In genomic region chr3:31341130-31341529, GRCh38 we compare ENCODE assay signal across 14 cellular contexts.
A peak's percentile ranks its signal among the peaks of the same experiment; 100 is the strongest.
DNase-seq lines count a peak whose midpoint lies in the region; ATAC-seq, FAIRE-seq and TF ChIP-seq lines count a peak whose summit lies in the region.
"Had no signal": no experiment of that assay in that cellular context is flagged by ENCODE, and none has a peak within 500 bp of the region (broad histone marks: within the 10 kb centered on the region; RNA-seq: fewer than 3 reads in every experiment).

No MANE protein-coding gene starts in this region.

- CTCF ChIA-PET in WTC11 (lab: Charles Lee): interaction anchor here (0.6 to 1.3 kb wide), 7 partner anchors 23 to 221 kb away, joined by 3 to 8 read pairs (median 3); partner anchors contain the start of gene STT3B

- no peak overlapping the region for H3K4me3 Mint-ChIP-seq in WTC11
- no peak overlapping the region for H3K4me3 Mint-ChIP-seq in stimulated activated effector memory CD8-positive, alpha-beta T cell treated with anti-CD3 and anti-CD28 coated beads, Interleukin-12 subunit alpha, Interleukin-12 subunit beta, amount 100 ng/mL, for 72 hours
- H3K4me3 Mint-ChIP-seq: neural crest cell had no signal

- DNase-seq in left ventricle myocardium inferior: no peak
- DNase-seq in Right ventricle myocardium superior: no peak
- DNase-seq in WTC11 (ENCODE audit: low spot score): peak; percentile 44
- DNase-seq in keratinocyte (ENCODE audit: low read depth, low spot score): no peak
- no peak for DNase-seq in GOT3 (lab: John Stamatoyannopoulos, UW)
- no peak for DNase-seq in activated CD8-positive, alpha-beta memory T cell treated with anti-CD3 and anti-CD28 coated beads, Interleukin-2, amount 50 U/mL, for 48 hours
- DNase-seq in stimulated activated effector memory CD8-positive, alpha-beta T cell treated with anti-CD3 and anti-CD28 coated beads, Interleukin-12 subunit alpha, Interleukin-12 subunit beta, amount 100 ng/mL, for 72 hours (ENCODE audit: low spot score in 2 of 2): no peak
- no peak for DNase-seq in effector memory CD4-positive, alpha-beta T cell
- DNase-seq: AML-193, foreskin fibroblast, GDM1, left lung, upper lobe of left lung had no signal

- H3K27me3 ChIP-seq in left ventricle myocardium inferior (ENCODE audit: low read depth): no peaks in the 10 kb centered on the region
- no peaks in the 10 kb centered on the region for H3K27me3 ChIP-seq in keratinocyte (ENCODE audit: control insufficient read depth, extremely low read depth, insufficient read depth, low read length)
- no peaks in the 10 kb centered on the region for H3K27me3 ChIP-seq in effector memory CD4-positive, alpha-beta T cell (replicated peaks; ENCODE audit: control insufficient read depth, insufficient read depth, low read length, poor library complexity, severe bottlenecking)
- H3K27me3 ChIP-seq: left lung, upper lobe of left lung had no signal

- no peaks in the 10 kb centered on the region for H3K9me1 ChIP-seq in keratinocyte (ENCODE audit: control insufficient read depth, extremely low read depth, insufficient read depth, low read length)

- no peak overlapping the region for H3K27ac Mint-ChIP-seq in WTC11
- H3K27ac Mint-ChIP-seq in stimulated activated effector memory CD8-positive, alpha-beta T cell treated with anti-CD3 and anti-CD28 coated beads, Interleukin-12 subunit alpha, Interleukin-12 subunit beta, amount 100 ng/mL, for 72 hours: no peak overlapping the region

- H3K79me2 ChIP-seq in keratinocyte (ENCODE audit: control insufficient read depth, insufficient read depth, low read length): no peaks in the 10 kb centered on the region

- H3K36me3 Mint-ChIP-seq in WTC11: peaks cover 9% of the 10 kb centered on the region
- no peaks in the 10 kb centered on the region for H3K36me3 Mint-ChIP-seq in stimulated activated effector memory CD8-positive, alpha-beta T cell treated with anti-CD3 and anti-CD28 coated beads, Interleukin-12 subunit alpha, Interleukin-12 subunit beta, amount 100 ng/mL, for 72 hours

- POLR2A ChIA-PET in WTC11 (lab: Charles Lee): interaction anchor here (1.1 kb wide), 2 partner anchors 43 to 191 kb away, joined by 3 to 4 read pairs; partner anchors contain the start of gene STT3B

- ATAC-seq in Right ventricle myocardium superior (ENCODE audit: poor library complexity) (no peak), WTC11 (peak; percentile 98)
- no peak for ATAC-seq in stimulated activated effector memory CD8-positive, alpha-beta T cell treated with anti-CD3 and anti-CD28 coated beads, Interleukin-12 subunit alpha, Interleukin-12 subunit beta, amount 100 ng/mL, for 72 hours
- ATAC-seq: left lung had no signal

- no peaks in the 10 kb centered on the region for H3K36me3 ChIP-seq in left ventricle myocardium inferior
- no peaks in the 10 kb centered on the region for H3K36me3 ChIP-seq in keratinocyte (ENCODE audit: control insufficient read depth in 2 of 2, extremely low read depth in 1 of 2, insufficient read depth in 2 of 2, low read length in 2 of 2)
- H3K36me3 ChIP-seq in effector memory CD4-positive, alpha-beta T cell (ENCODE audit: control insufficient read depth, insufficient read depth, low read length): no peaks in the 10 kb centered on the region
- H3K36me3 ChIP-seq: left lung, upper lobe of left lung had no signal

- peaks cover 8% of the 10 kb centered on the region for H3K4me1 Mint-ChIP-seq in WTC11
- H3K4me1 Mint-ChIP-seq in stimulated activated effector memory CD8-positive, alpha-beta T cell treated with anti-CD3 and anti-CD28 coated beads, Interleukin-12 subunit alpha, Interleukin-12 subunit beta, amount 100 ng/mL, for 72 hours: no peaks in the 10 kb centered on the region
- H3K4me1 Mint-ChIP-seq: neural crest cell had no signal

- no peak overlapping the region for H2AFZ ChIP-seq in keratinocyte (ENCODE audit: control insufficient read depth, low read length)

- H3K27ac ChIP-seq in left ventricle myocardium inferior (replicated peaks) (no peak overlapping the region), keratinocyte (ENCODE audit: control insufficient read depth, insufficient read depth, low read length) (no peak overlapping the region)
- H3K27ac ChIP-seq in effector memory CD4-positive, alpha-beta T cell (ENCODE audit: insufficient read depth, low read length, poor library complexity, severe bottlenecking): no peak overlapping the region
- H3K27ac ChIP-seq: left lung, upper lobe of left lung had no signal

- TF ChIP-seq CTCF in left ventricle myocardium inferior (IDR thresholded peaks at IDR 0.05; ENCODE audit: borderline replicate concordance) (peak; percentile 22), WTC11 (IDR thresholded peaks at IDR 0.05) (no peak), keratinocyte (optimal IDR thresholded peaks at IDR 0.05 in 1 of 3, IDR thresholded peaks at IDR 0.05 in 1 of 3, conservative IDR thresholded peaks at IDR 0.05 in 1 of 3; ENCODE audit: extremely low read depth in 1 of 3, insufficient read depth in 2 of 3, low read length in 3 of 3) (peak in 2 of 3 experiments; percentile 11 to 44)

- H3K4me3 ChIP-seq in left ventricle myocardium inferior (no peak overlapping the region), keratinocyte (ENCODE audit: control insufficient read depth in 2 of 3, extremely low read depth in 1 of 3, insufficient read depth in 2 of 3, low read depth in 1 of 3, low read length in 3 of 3) (no peak overlapping the region)
- H3K4me3 ChIP-seq in effector memory CD4-positive, alpha-beta T cell (ENCODE audit: insufficient read depth, low read depth, low read length, poor library complexity, severe bottlenecking): no peak overlapping the region
- H3K4me3 ChIP-seq: left lung, upper lobe of left lung had no signal

- dilution Hi-C loops in keratinocyte (cut with MboI; ENCODE audit: extremely low pct_ligation_motif_present, low sequenced_read_pairs): no loop called here

- no peaks in the 10 kb centered on the region for H3K4me1 ChIP-seq in left ventricle myocardium inferior
- H3K4me1 ChIP-seq in keratinocyte (ENCODE audit: control insufficient read depth, extremely low read depth, insufficient read depth, low read length): no peaks in the 10 kb centered on the region
- H3K4me1 ChIP-seq in effector memory CD4-positive, alpha-beta T cell (ENCODE audit: control insufficient read depth, insufficient read depth, low read length, poor library complexity, severe bottlenecking): no peaks in the 10 kb centered on the region
- H3K4me1 ChIP-seq: left lung, upper lobe of left lung had no signal

- intact Hi-C loops in left ventricle myocardium inferior (cut with micrococcal nuclease) (no loop called here), Right ventricle myocardium superior (cut with DNase I) (no loop called here)

- no peaks in the 10 kb centered on the region for H4K20me1 ChIP-seq in keratinocyte (ENCODE audit: control insufficient read depth, extremely low read depth, insufficient read depth, low read length)

- no peak for FAIRE-seq in keratinocyte (lab: Jason Lieb, UNC)

- no peak overlapping the region for H3K9ac ChIP-seq in keratinocyte (ENCODE audit: control insufficient read depth, extremely low read depth, insufficient read depth, low read length)

- peaks cover 12% of the 10 kb centered on the region for H3K9me3 Mint-ChIP-seq in WTC11
- peaks cover 2% of the 10 kb centered on the region for H3K9me3 Mint-ChIP-seq in stimulated activated effector memory CD8-positive, alpha-beta T cell treated with anti-CD3 and anti-CD28 coated beads, Interleukin-12 subunit alpha, Interleukin-12 subunit beta, amount 100 ng/mL, for 72 hours

- no peak overlapping the region for H3K4me2 ChIP-seq in keratinocyte (ENCODE audit: control insufficient read depth, extremely low read depth, insufficient read depth, low read depth, low read length)

- H3K9me3 ChIP-seq in left ventricle myocardium inferior (replicated peaks) (peaks cover 14% of the 10 kb centered on the region), keratinocyte (ENCODE audit: control insufficient read depth, low read depth, low read length) (no peaks in the 10 kb centered on the region)
- H3K9me3 ChIP-seq in effector memory CD4-positive, alpha-beta T cell (ENCODE audit: control insufficient read depth, low read length): no peaks in the 10 kb centered on the region
- H3K9me3 ChIP-seq: upper lobe of left lung had no signal

- no peaks in the 10 kb centered on the region for H3K27me3 Mint-ChIP-seq in WTC11 (ENCODE audit: low read depth)

TF ChIP-seq in WTC11, 78 proteins besides CTCF, POLR2A, EP300 and RAD21 (continues in another document):
- TF ChIP-seq, protein P1, sequence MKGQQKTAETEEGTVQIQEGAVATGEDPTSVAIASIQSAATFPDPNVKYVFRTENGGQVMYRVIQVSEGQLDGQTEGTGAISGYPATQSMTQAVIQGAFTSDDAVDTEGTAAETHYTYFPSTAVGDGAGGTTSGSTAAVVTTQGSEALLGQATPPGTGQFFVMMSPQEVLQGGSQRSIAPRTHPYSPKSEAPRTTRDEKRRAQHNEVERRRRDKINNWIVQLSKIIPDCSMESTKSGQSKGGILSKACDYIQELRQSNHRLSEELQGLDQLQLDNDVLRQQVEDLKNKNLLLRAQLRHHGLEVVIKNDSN (CRISPR knock-in tag; IDR thresholded peaks at IDR 0.05): no peak
- TF ChIP-seq NFATC4 (CRISPR knock-in tag; IDR thresholded peaks at IDR 0.05): no peak
- no peak for TF ChIP-seq TCF7 (CRISPR knock-in tag; IDR thresholded peaks at IDR 0.05; ENCODE audit: low read depth)
- no peak for TF ChIP-seq JUN (CRISPR knock-in tag; IDR thresholded peaks at IDR 0.05)
- TF ChIP-seq, protein P2, sequence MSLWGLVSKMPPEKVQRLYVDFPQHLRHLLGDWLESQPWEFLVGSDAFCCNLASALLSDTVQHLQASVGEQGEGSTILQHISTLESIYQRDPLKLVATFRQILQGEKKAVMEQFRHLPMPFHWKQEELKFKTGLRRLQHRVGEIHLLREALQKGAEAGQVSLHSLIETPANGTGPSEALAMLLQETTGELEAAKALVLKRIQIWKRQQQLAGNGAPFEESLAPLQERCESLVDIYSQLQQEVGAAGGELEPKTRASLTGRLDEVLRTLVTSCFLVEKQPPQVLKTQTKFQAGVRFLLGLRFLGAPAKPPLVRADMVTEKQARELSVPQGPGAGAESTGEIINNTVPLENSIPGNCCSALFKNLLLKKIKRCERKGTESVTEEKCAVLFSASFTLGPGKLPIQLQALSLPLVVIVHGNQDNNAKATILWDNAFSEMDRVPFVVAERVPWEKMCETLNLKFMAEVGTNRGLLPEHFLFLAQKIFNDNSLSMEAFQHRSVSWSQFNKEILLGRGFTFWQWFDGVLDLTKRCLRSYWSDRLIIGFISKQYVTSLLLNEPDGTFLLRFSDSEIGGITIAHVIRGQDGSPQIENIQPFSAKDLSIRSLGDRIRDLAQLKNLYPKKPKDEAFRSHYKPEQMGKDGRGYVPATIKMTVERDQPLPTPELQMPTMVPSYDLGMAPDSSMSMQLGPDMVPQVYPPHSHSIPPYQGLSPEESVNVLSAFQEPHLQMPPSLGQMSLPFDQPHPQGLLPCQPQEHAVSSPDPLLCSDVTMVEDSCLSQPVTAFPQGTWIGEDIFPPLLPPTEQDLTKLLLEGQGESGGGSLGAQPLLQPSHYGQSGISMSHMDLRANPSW (CRISPR knock-in tag; conservative IDR thresholded peaks at IDR 0.05; ENCODE audit: low read depth): no peak
- no peak for TF ChIP-seq GTF2I (CRISPR knock-in tag; conservative IDR thresholded peaks at IDR 0.05)
- no peak for TF ChIP-seq TEAD4 (CRISPR knock-in tag; IDR thresholded peaks at IDR 0.05)
- TF ChIP-seq NR2C2 (CRISPR knock-in tag; IDR thresholded peaks at IDR 0.05): no peak
- no peak for TF ChIP-seq ZNF219 (CRISPR knock-in tag; IDR thresholded peaks at IDR 0.05; ENCODE audit: borderline replicate concordance)
